Comparison of ENCODE assay signal across 11 cellular contexts in genomic region chr1:54582566-54583306, GRCh38. TPM values are rescaled to one million over a fixed set of nuclear protein-coding genes. Genes with fewer than 3 reads are reported as not detected.
DNase-seq lines count a peak whose midpoint lies in the region; ATAC-seq and TF ChIP-seq lines count a peak whose summit lies in the region.
"Had no signal": no experiment of that assay in that cellular context is flagged by ENCODE, and none has a peak within 500 bp of the region (broad histone marks: within the 10 kb centered on the region; RNA-seq: fewer than 3 reads in every experiment).

No MANE protein-coding gene starts in this region.

- in situ Hi-C loops in transverse colon (cut with MboI; ENCODE audit: low pct_ligation_motif_present in 1 of 4, low pct_unique_long_range_greater_than_20kb in 1 of 4, low sequenced_read_pairs in 3 of 4): no loop called here

- TF ChIP-seq POLR2A in transverse colon (IDR thresholded peaks at IDR 0.05): no peak

- no peak for TF ChIP-seq EP300 in transverse colon (IDR thresholded peaks at IDR 0.05; ENCODE audit: low read depth)

- H3K27me3 ChIP-seq in transverse colon: no peaks in the 10 kb centered on the region

- intact Hi-C loops in transverse colon (cut with DNase I; ENCODE audit: low total_unique reads): loop anchor here (5.0 kb wide), 2 partner anchors 35 to 320 kb away; partner anchors contain the start of gene ACOT11

- ATAC-seq in activated naive CD4-positive, alpha-beta T cell treated with anti-CD3 and anti-CD28 coated beads, Interleukin-2, amount 50 U/mL, for 72 hours: no peak
- ATAC-seq in HG02571 (IDR thresholded peaks at IDR 0.05; ENCODE audit: unreplicated experiment): no peak
- no peak for ATAC-seq in HG02870 (IDR thresholded peaks at IDR 0.05; ENCODE audit: unreplicated experiment)

- peak overlapping the region; percentile 26 to 77 for H3K27ac Mint-ChIP-seq in activated naive CD4-positive, alpha-beta T cell treated with anti-CD3 and anti-CD28 coated beads, Interleukin-2, amount 50 U/mL, for 72 hours
- H3K27ac Mint-ChIP-seq: naive B cell had no signal

- H3K4me3 ChIP-seq in transverse colon: no peak overlapping the region

- no peaks in the 10 kb centered on the region for H3K9me3 ChIP-seq in transverse colon

- no peak for DNase-seq in activated naive CD4-positive, alpha-beta T cell treated with anti-CD3 and anti-CD28 coated beads, Interleukin-2, amount 50 U/mL, for 72 hours (ENCODE audit: low spot score in 2 of 2)
- no peak for DNase-seq in activated naive CD4-positive, alpha-beta T cell treated with anti-CD3 and anti-CD28 coated beads, Interleukin-2, amount 50 U/mL, for 16 hours
- DNase-seq in anterior cingulate cortex (lab: John Stamatoyannopoulos, UW) (peak in 39 of 58 donors; percentile 11 to 81 (median 25)), left kidney (ENCODE audit: low read depth, low spot score) (peak; percentile 95), transverse colon (no peak), inferior parietal cortex (ENCODE audit: extremely low spot score) (no peak)
- DNase-seq: activated effector memory CD4-positive, alpha-beta T cell treated with Interleukin-2 at 50 U/mL for 16 hours; GDM1; naive B cell had no signal

- H3K4me1 ChIP-seq in transverse colon: peaks cover 16 to 36% (median 17%) of the 10 kb centered on the region in 4 donors

- peak overlapping the region in 3 of 4 donors; percentile 71 to 87 (median 75) for H3K27ac ChIP-seq in transverse colon

- no peaks in the 10 kb centered on the region for H3K36me3 ChIP-seq in transverse colon

- no peaks in the 10 kb centered on the region for H3K36me3 Mint-ChIP-seq in activated naive CD4-positive, alpha-beta T cell treated with anti-CD3 and anti-CD28 coated beads, Interleukin-2, amount 50 U/mL, for 72 hours
- H3K36me3 Mint-ChIP-seq: naive B cell had no signal

- 88 to 90% methylated on average over 2 to 16 of the region's 19 CpGs for WGBS in transverse colon (ENCODE audit: low coverage in 1 of 2), 2 donors

- H3K9me3 Mint-ChIP-seq in activated naive CD4-positive, alpha-beta T cell treated with anti-CD3 and anti-CD28 coated beads, Interleukin-2, amount 50 U/mL, for 72 hours: no peaks in the 10 kb centered on the region
- H3K9me3 Mint-ChIP-seq: naive B cell had no signal

- no peak for TF ChIP-seq CTCF in transverse colon (IDR thresholded peaks at IDR 0.05)

RNA-seq across cellular contexts. Expression of gene ACOT11, which starts 34.7 kb away (rescaled TPM):
- 1 to 10 TPM; 1.0 to 4.5 TPM for total RNA-seq in activated naive CD4-positive, alpha-beta T cell treated with anti-CD3 and anti-CD28 coated beads, Interleukin-2, amount 50 U/mL, for 72 hours
- total RNA-seq in transverse colon: 10 to 100 TPM; 70.6 to 79.7 (median 75.3) TPM

RNA-seq across cellular contexts. Expression of gene FAM151A, which starts 40.6 kb away (rescaled TPM):
- total RNA-seq in activated naive CD4-positive, alpha-beta T cell treated with anti-CD3 and anti-CD28 coated beads, Interleukin-2, amount 50 U/mL, for 72 hours: not detected
- total RNA-seq in transverse colon: 10 to 100 TPM in 1 of 4 donors, 1 to 10 TPM in 3; 1.4 to 28.5 (median 7.1) TPM

RNA-seq across cellular contexts. Expression of gene MROH7, which starts 58.9 kb away (rescaled TPM):
- total RNA-seq in activated naive CD4-positive, alpha-beta T cell treated with anti-CD3 and anti-CD28 coated beads, Interleukin-2, amount 50 U/mL, for 72 hours: under 1 TPM; 0.11 to 0.53 TPM
- 10 to 100 TPM; 16.1 to 69.9 (median 30.5) TPM for total RNA-seq in transverse colon

Comparison
In these comparisons a context has a peak if more than half of its experiments do, and no peak if none do; other contexts are left out.
1. DNase-seq: peak in anterior cingulate cortex (39 of 58) and left kidney (single experiment); none in activated naive CD4-positive, alpha-beta T cell treated with anti-CD3 and anti-CD28 coated beads, Interleukin-2, amount 50 U/mL, for 72 hours (0 of 2), activated naive CD4-positive, alpha-beta T cell treated with anti-CD3 and anti-CD28 coated beads, Interleukin-2, amount 50 U/mL, for 16 hours (single experiment), transverse colon (single experiment) and inferior parietal cortex (single experiment).
2. RNA of gene ACOT11, which starts 34.7 kb away (total RNA-seq): 70.6 to 79.7 TPM in transverse colon; 1.0 to 4.5 TPM in activated naive CD4-positive, alpha-beta T cell treated with anti-CD3 and anti-CD28 coated beads, Interleukin-2, amount 50 U/mL, for 72 hours; every median in the first group is over 10 times any median in the second.
3. RNA of gene MROH7, which starts 58.9 kb away (total RNA-seq): 16.1 to 69.9 TPM in transverse colon; 0.11 to 0.53 TPM in activated naive CD4-positive, alpha-beta T cell treated with anti-CD3 and anti-CD28 coated beads, Interleukin-2, amount 50 U/mL, for 72 hours; every median in the first group is over 10 times any median in the second.